ENCODE assay signal across 8 cellular contexts in the genomic region with DNA sequence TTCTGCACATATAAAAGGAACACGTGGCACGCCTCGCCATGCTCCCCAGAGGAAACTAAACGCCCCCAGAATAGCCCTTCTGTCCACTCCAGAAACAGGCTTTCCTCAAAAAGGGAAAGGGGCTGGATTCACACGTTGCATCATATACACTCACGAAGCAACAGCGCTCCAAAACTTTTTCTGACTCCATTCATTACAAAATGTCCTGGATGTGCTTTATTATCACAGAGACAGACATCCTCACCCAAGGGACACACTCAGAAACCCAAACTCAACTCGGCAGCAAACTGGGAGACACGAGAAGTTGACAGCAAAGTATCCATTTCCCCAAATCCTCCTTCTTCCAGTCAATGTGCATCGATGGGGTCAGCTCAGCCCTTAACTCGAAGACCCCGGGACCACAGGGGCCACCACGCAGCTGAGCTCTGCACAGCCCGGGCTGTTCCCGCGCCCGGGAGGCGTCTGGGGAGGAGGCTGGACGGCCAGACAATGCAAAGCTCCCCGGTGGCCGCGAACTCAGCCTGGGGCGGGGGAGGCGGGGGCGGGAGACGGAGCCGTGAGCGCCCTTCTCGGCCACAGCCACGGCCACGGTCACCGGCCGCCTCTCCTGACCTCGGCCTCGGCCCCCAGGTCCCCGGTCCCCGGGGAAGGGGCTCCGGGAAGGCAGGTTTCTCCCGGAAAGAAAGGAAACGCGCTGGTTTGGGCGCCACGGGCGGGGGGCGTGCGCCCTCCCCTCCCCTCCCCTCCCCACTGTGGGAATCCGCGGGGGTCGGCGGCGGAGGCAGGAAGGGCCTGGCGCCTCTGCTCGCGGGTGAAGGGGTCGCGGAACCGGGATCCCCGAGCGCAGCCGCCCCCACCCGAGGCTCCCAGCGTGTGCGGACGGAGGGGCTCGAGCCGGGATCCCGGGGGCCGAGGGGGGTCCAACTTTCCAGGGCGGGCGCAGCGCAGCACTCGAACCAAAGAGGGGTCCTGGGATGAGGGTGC. TPM values are rescaled to one million over a fixed set of nuclear protein-coding genes. Genes with fewer than 3 reads are reported as not detected.
DNase-seq lines count a peak whose midpoint lies in the region; TF ChIP-seq lines count a peak whose summit lies in the region.

No MANE protein-coding gene starts in this region.

- TF ChIP-seq CTCF in coronary artery (IDR thresholded peaks at IDR 0.05): no peak
- no peak for TF ChIP-seq CTCF in mesothelial cell of epicardium (IDR thresholded peaks at IDR 0.05; ENCODE audit: unreplicated experiment)
- TF ChIP-seq CTCF in BE2C (IDR thresholded peaks at IDR 0.05; ENCODE audit: low read depth, low read length): no peak

- peaks cover 27% of the 10 kb centered on the region for H3K36me3 ChIP-seq in BLaER1
- H3K36me3 ChIP-seq in BE2C: no peaks in the 10 kb centered on the region

- no peaks in the 10 kb centered on the region for H3K27me3 Mint-ChIP-seq in mesothelial cell of epicardium (ENCODE audit: low read depth)

- H3K4me3 ChIP-seq in BLaER1 (peak overlapping the region; percentile 95), coronary artery (peak overlapping the region; percentile 93), BE2C (ENCODE audit: low read depth, low read length) (no peak overlapping the region)
- peak overlapping the region; percentile 47 for H3K4me3 ChIP-seq in Jurkat, Clone E6-1 (ENCODE audit: low read length)

- H3K4me3 Mint-ChIP-seq in mesothelial cell of epicardium: peak overlapping the region; percentile 90

- H3K4me1 ChIP-seq in BLaER1: peaks cover 71% of the 10 kb centered on the region
- no peaks in the 10 kb centered on the region for H3K4me1 ChIP-seq in BE2C

- peak overlapping the region; percentile 94 for H3K4me2 ChIP-seq in BLaER1

- peaks cover 2% of the 10 kb centered on the region for H3K36me3 Mint-ChIP-seq in mesothelial cell of epicardium

- H4K20me1 ChIP-seq in BLaER1: peaks cover 54% of the 10 kb centered on the region

- peak overlapping the region; percentile 95 for H3K27ac ChIP-seq in BLaER1
- peak overlapping the region; percentile 25 to 94 for H3K27ac ChIP-seq in coronary artery

- DNase-seq in Jurkat, Clone E6-1 (ENCODE audit: low read depth, low spot score): no peak
- DNase-seq in coronary artery (ENCODE audit: low spot score) (no peak), mesothelial cell of epicardium (ENCODE audit: low spot score in 2 of 2, unreplicated experiment in 2 of 2) (peak in 1 of 2 experiments; percentile 60), BE2C (no peak), NCI-H446 treated with DMSO at 0.1 percent for 48 hours (lab: John Stamatoyannopoulos, UW) (no peak), C1 segment of cervical spinal cord (lab: John Stamatoyannopoulos, UW) (no peak), MV-4-11 (lab: John Stamatoyannopoulos, UW) (no peak)

- H3K27ac Mint-ChIP-seq in mesothelial cell of epicardium: peak overlapping the region; percentile 93

- H3K9ac ChIP-seq in BLaER1: peak overlapping the region; percentile 96

- H3K9me3 Mint-ChIP-seq in mesothelial cell of epicardium: no peaks in the 10 kb centered on the region

- H3K9me3 ChIP-seq in BLaER1: 0 out of 2 replicates have a peak, but pooled peaks cover 1% of the 10 kb centered on the region
- no peaks in the 10 kb centered on the region for H3K9me3 ChIP-seq in BE2C

- H3K27me3 ChIP-seq in BLaER1 (no peaks in the 10 kb centered on the region), BE2C (peaks cover 40% of the 10 kb centered on the region)

- H3K4me1 Mint-ChIP-seq in mesothelial cell of epicardium: peaks cover 41% of the 10 kb centered on the region

RNA-seq across cellular contexts. Expression of gene NXN, which starts 1.2 kb away (rescaled TPM):
- polyA plus RNA-seq in Jurkat, Clone E6-1 (2012; ENCODE audit: insufficient read depth, insufficient read length): 13.4 TPM
- 99.1 to 107 TPM (median 106 TPM) in 3 replicates for total RNA-seq in mesothelial cell of epicardium
- 11.4 TPM for polyA plus RNA-seq in BE2C (2012; ENCODE audit: insufficient read depth, insufficient read length, low read depth)

RNA-seq across cellular contexts. Expression of gene TIMM22, which starts 18.5 kb away (rescaled TPM):
- 14.5 TPM for polyA plus RNA-seq in Jurkat, Clone E6-1 (2012; ENCODE audit: insufficient read depth, insufficient read length)
- 14.9 to 16.3 TPM (median 15.5 TPM) in 3 replicates for total RNA-seq in mesothelial cell of epicardium
- polyA plus RNA-seq in BE2C (2012; ENCODE audit: insufficient read depth, insufficient read length, low read depth): 16.4 TPM
